In genomic region chr1:172531846-172532699, GRCh38 we compare ENCODE assay signal across 7 cellular contexts. TPM values are rescaled to one million over a fixed set of nuclear protein-coding genes. Genes with fewer than 3 reads are reported as not detected.
DNase-seq lines count a peak whose midpoint lies in the region; ATAC-seq, FAIRE-seq and TF ChIP-seq lines count a peak whose summit lies in the region.

No MANE protein-coding gene starts in this region.

- H3K4me3 Mint-ChIP-seq in T-helper 2 cell treated with Interferon-gamma antibody and Interleukin-4, amounts not matched to agents 5 μg/mL and 100 μg/mL, for 36 hours = peak overlapping the region; percentile 95

- no peaks in the 10 kb centered on the region for H3K27me3 ChIP-seq in K562 (ENCODE audit: control insufficient read depth in 2 of 2, insufficient read depth in 2 of 2, low read length in 2 of 2)

- CTCF ChIA-PET in K562 (lab: Yijun Ruan, JAX; ENCODE audit: low intra/inter-chr PET ratio) = interaction anchor here (0.6 kb wide), 1 partner anchor 87 kb away, joined by 3 read pairs; no protein-coding TSS in a partner anchor

- TF ChIP-seq EP300 in K562 (IDR thresholded peaks at IDR 0.05; ENCODE audit: low read length) = peak; percentile 34; the same call in 1 of the 2 replicates

- H3K36me3 Mint-ChIP-seq in T-helper 2 cell treated with Interferon-gamma antibody and Interleukin-4, amounts not matched to agents 5 μg/mL and 100 μg/mL, for 36 hours (ENCODE audit: low read depth) = peaks cover 3% of the 10 kb centered on the region

- in situ Hi-C loops in K562 (cut with MboI) = no loop called here

- 1% methylated on average over 27 of the region's 27 CpGs for WGBS in K562 (ENCODE audit: insufficient coverage, low coverage, missing lambda C conversion rate)

- H3K4me2 ChIP-seq in K562 (ENCODE audit: insufficient read depth, low read length) = peak overlapping the region; percentile 98

- no peaks in the 10 kb centered on the region for H3K9me3 ChIP-seq in K562 (replicated peaks; ENCODE audit: control insufficient read depth, insufficient read depth, low read depth, low read length)

- intact Hi-C loops in K562 (cut with micrococcal nuclease) = loop anchor here (1.0 to 2.0 kb wide), 2 partner anchors 82 to 187 kb away; no protein-coding TSS in a partner anchor
- intact Hi-C loops in sciatic nerve (cut with DNase I) = no loop called here

- peaks cover 40% of the 10 kb centered on the region for H3K79me2 ChIP-seq in K562 (ENCODE audit: control insufficient read depth, insufficient read depth, low read length)

- DNase-seq in NCI-H187 treated with DMSO at 0.1 percent for 48 hours (lab: John Stamatoyannopoulos, UW) (peak; percentile 98), K562 (ENCODE audit: extremely low read depth in 1 of 4, low spot score in 3 of 4) (peak; percentile 98), iPS DF 19.7 (ENCODE audit: low read depth, low spot score) (peak; percentile 88), sciatic nerve (ENCODE audit: low spot score) (peak; percentile 87)
- DNase-seq in T-helper 2 cell treated with Interferon-gamma antibody and Interleukin-4, amounts not matched to agents 5 μg/mL and 100 μg/mL, for 36 hours (ENCODE audit: low spot score) = peak; percentile 90

- peaks cover 3 to 39% of the 10 kb centered on the region in 2 experiments; a peak in 3 of 5 replicates for H3K4me1 ChIP-seq in K562 (replicated peaks in 1 of 2; ENCODE audit: control insufficient read depth in 2 of 2, insufficient read depth in 2 of 2, low read length in 2 of 2)

- BruUV-seq in K562 (replicated peaks; lab: Mats Ljungman, UMichigan) = TSS peak; percentile 97

- H3K4me1 Mint-ChIP-seq in T-helper 2 cell treated with Interferon-gamma antibody and Interleukin-4, amounts not matched to agents 5 μg/mL and 100 μg/mL, for 36 hours (ENCODE audit: low read depth) = peaks cover 31% of the 10 kb centered on the region

- TF ChIP-seq RAD21 in K562 (CRISPR knock-in tag; conservative IDR thresholded peaks at IDR 0.05 in 1 of 2, IDR thresholded peaks at IDR 0.05 in 1 of 2) = peak in 1 of 2 experiments; percentile 24; a peak in 2 of 4 replicates

- no peak for TF ChIP-seq CTCF in K562 (IDR thresholded peaks at IDR 0.05 in 2 of 3, conservative IDR thresholded peaks at IDR 0.05 in 1 of 3; ENCODE audit: insufficient read depth in 2 of 3, low read depth in 1 of 3, low read length in 3 of 3)

- peak overlapping the region; percentile 59 for H3K4me3 ChIP-seq in K562

- TF ChIP-seq POLR2A in K562 (conservative IDR thresholded peaks at IDR 0.05) = peak; percentile 98

- FAIRE-seq in K562 (lab: Jason Lieb, UNC) = peak; percentile 99

- H2AFZ ChIP-seq in K562 (ENCODE audit: low read depth, low read length) = peak overlapping the region; percentile 100

- H3K36me3 ChIP-seq in K562 (ENCODE audit: control insufficient read depth, insufficient read depth, low read length) = no peaks in the 10 kb centered on the region

- peak overlapping the region; percentile 99 for H3K27ac ChIP-seq in K562 (ENCODE audit: extremely low read depth, low read depth, low read length)

- no peaks in the 10 kb centered on the region for H3K9me3 Mint-ChIP-seq in T-helper 2 cell treated with Interferon-gamma antibody and Interleukin-4, amounts not matched to agents 5 μg/mL and 100 μg/mL, for 36 hours

- ATAC-seq in GM18508 (IDR thresholded peaks at IDR 0.05; ENCODE audit: insufficient read depth, unreplicated experiment) (peak; percentile 51), HG02970 (IDR thresholded peaks at IDR 0.05; ENCODE audit: low FRiP score, unreplicated experiment) (peak; percentile 72), K562 (peak; percentile 83), sciatic nerve (peak; percentile 96)

- H3K9ac ChIP-seq in K562 (ENCODE audit: insufficient read depth in 1 of 2, low read depth in 2 of 2, low read length in 2 of 2) = peak overlapping the region; percentile 89 to 96

- H4K20me1 ChIP-seq in K562 (replicated peaks; ENCODE audit: control insufficient read depth, insufficient read depth, low read length) = peaks cover 7% of the 10 kb centered on the region; the same call in 1 of the 2 replicates

- POLR2A ChIA-PET in K562 (lab: Yijun Ruan, JAX) = interaction anchor here (0.5 to 3.4 kb wide), 31 partner anchors 10 to 1336 kb away, joined by 3 to 37 read pairs (median 4); partner anchors contain the start of genes GAS5 and ZBTB37

- H3K27me3 Mint-ChIP-seq in T-helper 2 cell treated with Interferon-gamma antibody and Interleukin-4, amounts not matched to agents 5 μg/mL and 100 μg/mL, for 36 hours (ENCODE audit: low read depth) = peaks cover 16% of the 10 kb centered on the region

- peak overlapping the region; percentile 99 for H3K27ac Mint-ChIP-seq in T-helper 2 cell treated with Interferon-gamma antibody and Interleukin-4, amounts not matched to agents 5 μg/mL and 100 μg/mL, for 36 hours

- no peaks in the 10 kb centered on the region for H3K9me1 ChIP-seq in K562 (ENCODE audit: control insufficient read depth, insufficient read depth, low read length)

TF ChIP-seq in K562, 482 proteins besides CTCF, POLR2A, EP300 and RAD21 (continues in another document):
- no peak for TF ChIP-seq XRCC4 (IDR thresholded peaks at IDR 0.05; ENCODE audit: extremely low read depth, insufficient read depth, insufficient read length)
- no peak; the same call in 1 of the 2 replicates for TF ChIP-seq XRCC3 (IDR thresholded peaks at IDR 0.05)
- TF ChIP-seq RAD51 (IDR thresholded peaks at IDR 0.05; ENCODE audit: borderline replicate concordance, low read depth) = peak; percentile 39
- TF ChIP-seq KAT8 (IDR thresholded peaks at IDR 0.05; ENCODE audit: low read depth) = no peak
- TF ChIP-seq, protein P1, sequence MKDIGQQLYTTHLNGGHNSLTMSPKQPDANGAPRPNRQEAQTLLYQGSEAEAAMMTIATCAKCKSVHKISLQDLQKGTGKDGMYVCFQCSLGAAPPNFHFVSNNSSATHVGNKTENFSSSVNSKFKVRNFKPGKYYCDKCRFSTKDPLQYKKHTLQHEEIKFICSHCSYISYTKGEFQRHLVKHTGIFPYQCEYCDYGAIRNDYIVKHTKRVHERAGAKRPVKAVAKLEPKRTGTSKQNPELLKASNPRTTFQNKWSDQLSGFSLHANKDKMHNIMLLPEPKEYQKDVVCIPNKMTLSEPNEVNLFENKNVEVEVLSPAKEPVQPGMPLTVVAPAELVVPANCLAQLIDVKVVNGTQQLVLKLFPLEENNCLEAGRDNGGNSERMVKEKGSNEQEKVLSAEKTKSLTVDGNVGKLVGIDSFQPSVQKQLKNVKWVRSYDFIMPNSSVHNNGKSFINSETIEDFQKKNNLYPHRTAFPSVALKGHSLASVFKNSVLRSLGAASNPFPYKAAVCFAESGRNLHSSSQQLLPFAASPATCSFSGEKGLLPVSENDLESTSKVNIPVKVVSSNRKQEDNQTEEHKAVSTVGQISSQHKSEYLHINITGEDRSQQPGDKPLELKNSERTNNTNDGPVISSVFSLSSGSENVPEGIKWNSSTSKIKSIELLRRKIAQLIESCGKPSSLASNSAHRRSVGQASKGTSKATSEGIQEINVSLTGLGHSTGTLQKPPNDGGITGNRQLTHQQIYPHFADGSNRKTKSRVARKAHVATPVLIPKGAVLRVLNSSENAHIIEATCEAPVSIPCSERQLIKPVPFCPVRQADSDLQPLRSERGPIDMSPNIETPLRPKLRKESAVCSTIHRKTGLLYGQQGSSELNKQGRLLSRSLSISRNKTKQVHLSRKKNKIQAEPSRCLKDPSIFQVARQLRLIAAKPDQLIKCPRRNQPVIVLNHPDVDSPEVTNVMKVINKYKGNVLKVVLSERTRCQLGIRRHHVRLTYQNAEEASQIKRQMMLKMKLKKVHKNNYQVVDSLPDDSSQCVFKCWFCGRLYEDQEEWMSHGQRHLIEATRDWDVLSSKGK (CRISPR knock-in tag; IDR thresholded peaks at IDR 0.05) = no peak
- 0 out of 2 replicates have a peak, but pooled peaks have one; percentile 68 for TF ChIP-seq ZNF23 (CRISPR knock-in tag; IDR thresholded peaks at IDR 0.05)
- TF ChIP-seq CREM (IDR thresholded peaks at IDR 0.05; ENCODE audit: low read depth) = peak; percentile 90

RNA-seq across cellular contexts. Expression of gene SUCO, which starts 0.9 kb away (rescaled TPM):
- 40.3 and 147 TPM in 2 replicates for total RNA-seq in K562 (2011; cell fraction: chromatin; rRNA removed; ENCODE audit: low replicate concordance)
- total RNA-seq in K562 (2011; cell fraction: nucleolus; rRNA removed) = 13.8 and 22.6 TPM in 2 replicates
- 55.4 and 77.5 TPM in 2 replicates for total RNA-seq in K562 (2011; cell fraction: nucleoplasm; rRNA removed)
- total RNA-seq in K562 (2014; rRNA removed) (9.1 and 9.4 TPM in 2 replicates), K562 (2014; rRNA removed; fragmentation: Illumina TruSeq; extraction: Trizol) (19.2 and 22.3 TPM in 2 replicates), K562 (2015; rRNA removed; fragmentation: Illumina TruSeq; extraction: Trizol) (18.8 and 20.6 TPM in 2 replicates), K562 (2021) (15.9 and 18.5 TPM in 2 replicates), sciatic nerve (53.1 TPM)
- polyA plus RNA-seq in K562 (2011; rRNA removed) (15.7 and 15.9 TPM in 2 replicates), K562 (2014; fragmentation: Illumina TruSeq; extraction: Trizol) (11.5 and 14.3 TPM in 2 replicates), K562 (2014; fragmentation: Nextera tagmentation; extraction: Ambion mirVana) (1 to 10 TPM; 2.5 to 3.6 TPM), K562 (2014; rRNA removed) (8.0 and 10.7 TPM in 2 replicates)
- 1.8 and 4.8 TPM in 2 replicates for polyA plus RNA-seq in K562 (2011; cell fraction: cytosol; rRNA removed)
- polyA plus RNA-seq in K562 (2011; cell fraction: nucleus; rRNA removed) = 13.8 and 22.3 TPM in 2 replicates
- polyA plus RNA-seq in K562 (2012) = 9.6 and 12.5 TPM in 2 replicates
- 39.5 and 71.3 TPM in 2 replicates for polyA minus RNA-seq in K562 (2011; rRNA and poly(A)+ RNA removed)
- 17.1 and 19.9 TPM in 2 replicates for polyA minus RNA-seq in K562 (2011; cell fraction: cytosol; rRNA and poly(A)+ RNA removed)
- 35.9 and 73.6 TPM in 2 replicates for polyA minus RNA-seq in K562 (2011; cell fraction: nucleus; rRNA and poly(A)+ RNA removed)

Comparison
In these comparisons a context has a peak if more than half of its experiments do, and no peak if none do; other contexts are left out.
1. Peak in every context shown above with its lines: DNase-seq, ATAC-seq, H3K4me3 ChIP-seq and H3K27ac ChIP-seq.